In genomic region chr5:140565780-140566095, GRCh38 we compare ENCODE assay signal across 8 cellular contexts. TPM values are rescaled to one million over a fixed set of nuclear protein-coding genes. Genes with fewer than 3 reads are reported as not detected.
A peak's percentile ranks its signal among the peaks of the same experiment; 100 is the strongest.
DNase-seq lines count a peak whose midpoint lies in the region; ATAC-seq and TF ChIP-seq lines count a peak whose summit lies in the region.

No MANE protein-coding gene starts in this region.

- TF ChIP-seq EP300 in ovary (IDR thresholded peaks at IDR 0.05): no peak

- H3F3A ChIP-seq in DOHH2 (ENCODE audit: control insufficient read depth, insufficient read depth) (no peaks in the 10 kb centered on the region), PC-9 (ENCODE audit: insufficient read depth, low read depth) (no peaks in the 10 kb centered on the region)

- TF ChIP-seq POLR2A in ovary (IDR thresholded peaks at IDR 0.05): no peak

- peaks cover 36% of the 10 kb centered on the region for H3K36me3 Mint-ChIP-seq in endothelial cell (ENCODE audit: low read depth, unreplicated experiment)

- H3K9me3 Mint-ChIP-seq in endothelial cell (ENCODE audit: unreplicated experiment): no peaks in the 10 kb centered on the region

- DNase-seq in PC-9: no peak
- DNase-seq in endothelial cell (ENCODE audit: low spot score): no peak
- DNase-seq in ovary: no peak
- DNase-seq in stimulated activated CD4-positive, alpha-beta T cell treated with anti-CD3 and anti-CD28 coated beads, Interleukin-4, amount 100 ng/mL, for 1 hour: no peak

- no peak for ATAC-seq in HG02623 (IDR thresholded peaks at IDR 0.05; ENCODE audit: unreplicated experiment)
- no peak for ATAC-seq in HG03457 (IDR thresholded peaks at IDR 0.05; ENCODE audit: unreplicated experiment)
- ATAC-seq in HG03460 (IDR thresholded peaks at IDR 0.05; ENCODE audit: unreplicated experiment): no peak

- TF ChIP-seq CTCF in DOHH2 (IDR thresholded peaks at IDR 0.05; ENCODE audit: low read depth, low read length, poor library complexity, severe bottlenecking): no peak
- TF ChIP-seq CTCF in PC-9 (conservative IDR thresholded peaks at IDR 0.05): no peak
- no peak for TF ChIP-seq CTCF in endothelial cell (IDR thresholded peaks at IDR 0.05; ENCODE audit: unreplicated experiment)
- TF ChIP-seq CTCF in ovary (IDR thresholded peaks at IDR 0.05): no peak

- POLR2A ChIA-PET in PC-9 (lab: Charles Lee; ENCODE audit: unreplicated experiment): interaction anchor here (1.0 kb wide), 1 partner anchor 602 kb away, joined by 5 read pairs; no protein-coding TSS in a partner anchor

- peaks cover 23% of the 10 kb centered on the region for H3K4me1 Mint-ChIP-seq in endothelial cell (ENCODE audit: unreplicated experiment)

- peak overlapping the region; percentile 99 for H3K4me3 Mint-ChIP-seq in endothelial cell (ENCODE audit: unreplicated experiment)

- H3K9me3 ChIP-seq in DOHH2 (ENCODE audit: control insufficient read depth, insufficient read depth, low read length): no peaks in the 10 kb centered on the region
- H3K9me3 ChIP-seq in PC-9 (ENCODE audit: insufficient read depth, low read depth): no peaks in the 10 kb centered on the region
- H3K9me3 ChIP-seq in ovary: no peaks in the 10 kb centered on the region

- peaks cover 39% of the 10 kb centered on the region for H3K27me3 Mint-ChIP-seq in endothelial cell (ENCODE audit: unreplicated experiment)

- H3K4me3 ChIP-seq in DOHH2 (ENCODE audit: low read length) (peak overlapping the region; percentile 94), PC-9 (peak overlapping the region; percentile 76), ovary (peak overlapping the region; percentile 79)

- H4K20me1 ChIP-seq in DOHH2 (ENCODE audit: control insufficient read depth, insufficient read depth, low read depth, low read length): no peaks in the 10 kb centered on the region
- no peaks in the 10 kb centered on the region for H4K20me1 ChIP-seq in PC-9 (ENCODE audit: insufficient read depth)

- WGBS in ovary, 3 donors: 73 to 79% (median 74%) methylated on average over 4 of the region's 4 CpGs

- peaks cover 23% of the 10 kb centered on the region for H3K4me1 ChIP-seq in DOHH2 (ENCODE audit: control insufficient read depth, low read length)
- H3K4me1 ChIP-seq in PC-9 (replicated peaks; ENCODE audit: insufficient read depth): peaks cover 14% of the 10 kb centered on the region
- H3K4me1 ChIP-seq in ovary (ENCODE audit: insufficient read depth): peaks cover 9% of the 10 kb centered on the region

- H2AFZ ChIP-seq in PC-9: no peak overlapping the region

- peak overlapping the region; percentile 3 for H3K27ac Mint-ChIP-seq in endothelial cell (ENCODE audit: unreplicated experiment)

- peaks cover 35% of the 10 kb centered on the region for H3K79me2 ChIP-seq in DOHH2 (ENCODE audit: control insufficient read depth, low read length)
- H3K79me2 ChIP-seq in PC-9 (ENCODE audit: low read depth): peaks cover 21% of the 10 kb centered on the region

- peaks cover 41% of the 10 kb centered on the region for H3K36me3 ChIP-seq in DOHH2 (ENCODE audit: control insufficient read depth, low read length)
- H3K36me3 ChIP-seq in PC-9 (ENCODE audit: low read depth): no peaks in the 10 kb centered on the region
- no peaks in the 10 kb centered on the region for H3K36me3 ChIP-seq in ovary

- H3K27me3 ChIP-seq in DOHH2 (ENCODE audit: control insufficient read depth, low read length): no peaks in the 10 kb centered on the region
- H3K27me3 ChIP-seq in PC-9 (ENCODE audit: insufficient read depth, low read depth): no peaks in the 10 kb centered on the region
- H3K27me3 ChIP-seq in ovary: no peaks in the 10 kb centered on the region

- H3K27ac ChIP-seq in DOHH2 (ENCODE audit: low read depth, low read length) (no peak overlapping the region), PC-9 (no peak overlapping the region), ovary (no peak overlapping the region)

- H3K9me2 ChIP-seq in DOHH2 (replicated peaks; ENCODE audit: control insufficient read depth, low read length) (no peaks in the 10 kb centered on the region), PC-9 (ENCODE audit: insufficient read depth) (no peaks in the 10 kb centered on the region)

- intact Hi-C loops in PC-9 (cut with micrococcal nuclease; ENCODE audit: unreplicated experiment): loop anchor here (2.0 kb wide), 2 partner anchors 73 to 81 kb away; partner anchors contain the start of genes IK, NDUFA2 and TMCO6
- intact Hi-C loops in ovary (cut with DNase I): loop anchor here in 1 of 4 donors (10.0 kb wide), 1 partner anchor 69 kb away; the partner anchor contains the start of genes CD14 and TMCO6

- CTCF ChIA-PET in PC-9 (lab: Charles Lee): interaction anchor here (0.9 kb wide), 1 partner anchor 13 kb away, joined by 5 read pairs; no protein-coding TSS in a partner anchor

- no TSS peak for BruUV-seq in PC-9 (replicated peaks; lab: Mats Ljungman, UMichigan)

- H3K4me2 ChIP-seq in DOHH2 (ENCODE audit: low read length) (peak overlapping the region; percentile 92), PC-9 (peak overlapping the region; percentile 92)

RNA-seq across cellular contexts. Expression of gene SLC35A4, which starts 1.1 kb away (rescaled TPM):
- total RNA-seq in PC-9 (2021): 44.2 and 66.2 TPM in 2 replicates
- 91.2 TPM for total RNA-seq in endothelial cell (ENCODE audit: unreplicated experiment)
- total RNA-seq in ovary: 10 to 100 TPM; 22.3 to 65.7 (median 47.1) TPM
- 10 to 100 TPM; 27.1 to 80.2 TPM for polyA plus RNA-seq in ovary

RNA-seq across cellular contexts. Expression of gene APBB3, which starts 1.3 kb away (rescaled TPM):
- 23.4 and 26.0 TPM in 2 replicates for total RNA-seq in PC-9 (2021)
- 24.6 TPM for total RNA-seq in endothelial cell (ENCODE audit: unreplicated experiment)
- 10 to 100 TPM; 33.0 to 47.6 (median 39.5) TPM for total RNA-seq in ovary
- 10 to 100 TPM; 13.1 to 36.1 TPM for polyA plus RNA-seq in ovary

RNA-seq across cellular contexts. Expression of gene SRA1, which starts 8.5 kb away (rescaled TPM):
- 30.5 and 36.1 TPM in 2 replicates for total RNA-seq in PC-9 (2021)
- 17.1 TPM for total RNA-seq in endothelial cell (ENCODE audit: unreplicated experiment)
- 10 to 100 TPM; 11.7 to 34.4 (median 20.1) TPM for total RNA-seq in ovary
- polyA plus RNA-seq in ovary: 10 to 100 TPM; 16.9 to 33.2 TPM

RNA-seq across cellular contexts. Expression of gene EIF4EBP3, which starts 18.3 kb away (rescaled TPM):
- total RNA-seq in PC-9 (2021) (4.8 and 5.6 TPM in 2 replicates), endothelial cell (ENCODE audit: unreplicated experiment) (16.4 TPM), ovary (10 to 100 TPM in 6 of 7 donors, 1 to 10 TPM in 1; 8.6 to 23.6 (median 17.8) TPM)
- polyA plus RNA-seq in ovary: 10 to 100 TPM; 16.0 to 30.2 TPM
